Comparison of ENCODE assay signal across 20 cellular contexts in genomic region chr20:10075606-10076005, GRCh38. TPM values are rescaled to one million over a fixed set of nuclear protein-coding genes. Genes with fewer than 3 reads are reported as not detected.
DNase-seq lines count a peak whose midpoint lies in the region; ATAC-seq, FAIRE-seq and TF ChIP-seq lines count a peak whose summit lies in the region.
"Had no signal": no experiment of that assay in that cellular context is flagged by ENCODE, and none has a peak within 500 bp of the region (broad histone marks: within the 10 kb centered on the region; RNA-seq: fewer than 3 reads in every experiment).

No MANE protein-coding gene starts in this region.

- H4K20me1 ChIP-seq in HepG2 (ENCODE audit: insufficient read depth, low read length), result no peaks in the 10 kb centered on the region

- no peak overlapping the region for H3K4me2 ChIP-seq in HepG2 (ENCODE audit: low read depth, low read length)

- H3K27ac ChIP-seq in HepG2 (ENCODE audit: extremely low read length, insufficient read depth, low read length), result no peak overlapping the region
- H3K27ac ChIP-seq in right lobe of liver, result no peak overlapping the region
- peak overlapping the region; percentile 87 for H3K27ac ChIP-seq in RWPE2 (ENCODE audit: poor library complexity, severe bottlenecking)
- H3K27ac ChIP-seq in epithelial cell of prostate, result peak overlapping the region; percentile 77
- no peak overlapping the region for H3K27ac ChIP-seq in prostate gland

- peak; percentile 22; the same call in 2 of the 3 replicates for ATAC-seq in HepG2
- no peak for ATAC-seq in right lobe of liver
- peak; percentile 47 for ATAC-seq in RWPE2 (ENCODE audit: low read depth)
- no peak for ATAC-seq in HG02981 (IDR thresholded peaks at IDR 0.05; ENCODE audit: unreplicated experiment)
- ATAC-seq in HG03354 (IDR thresholded peaks at IDR 0.05; ENCODE audit: poor library complexity, severe bottlenecking, unreplicated experiment), result no peak
- ATAC-seq: CD8-positive, alpha-beta T cell had no signal

- no peak for FAIRE-seq in HepG2 (lab: Jason Lieb, UNC)
- FAIRE-seq: GM12891, GM18507 had no signal

- CTCF ChIA-PET in HepG2 (lab: Yijun Ruan, JAX; ENCODE audit: low intra/inter-chr PET ratio, low total read pairs), result no interaction called here

- H3K79me2 ChIP-seq in HepG2 (ENCODE audit: insufficient read depth, low read length), result no peaks in the 10 kb centered on the region

- no TSS peak for BruUV-seq in HepG2 (replicated peaks; lab: Mats Ljungman, UMichigan)

- H3K9ac ChIP-seq in HepG2 (ENCODE audit: insufficient read depth, low read depth, low read length), result no peak overlapping the region
- H3K9ac ChIP-seq: SK-N-SH had no signal

- H3K36me3 ChIP-seq in HepG2 (replicated peaks in 1 of 2; ENCODE audit: control insufficient read depth in 1 of 2, insufficient read depth in 2 of 2, low read length in 2 of 2), result no peaks in the 10 kb centered on the region
- H3K36me3 ChIP-seq in right lobe of liver, result no peaks in the 10 kb centered on the region
- no peaks in the 10 kb centered on the region for H3K36me3 ChIP-seq in RWPE2 (ENCODE audit: low read depth)
- no peaks in the 10 kb centered on the region for H3K36me3 ChIP-seq in prostate gland

- TF ChIP-seq EP300 in HepG2 (IDR thresholded peaks at IDR 0.05; ENCODE audit: low read depth in 2 of 2, low read length in 2 of 2) (no peak), HepG2 (CRISPR knock-in tag; IDR thresholded peaks at IDR 0.05; ENCODE audit: borderline replicate concordance) (no peak)

- 33% methylated on average over 2 of the region's 2 CpGs for WGBS in HepG2 (ENCODE audit: low lambda C conversion rate)
- no CpG with 5 or more reads among the region's 2 CpGs for WGBS in right lobe of liver (ENCODE audit: insufficient coverage, low coverage, low lambda C conversion rate, missing lambda C conversion rate)
- 38% methylated on average over 2 of the region's 2 CpGs for WGBS in prostate gland

- no peak for TF ChIP-seq CTCF in HepG2 (CRISPR knock-in tag; IDR thresholded peaks at IDR 0.05)
- no peak for TF ChIP-seq CTCF in right lobe of liver (IDR thresholded peaks at IDR 0.05)
- TF ChIP-seq CTCF in RWPE2 (IDR thresholded peaks at IDR 0.05; ENCODE audit: poor library complexity, severe bottlenecking), result no peak
- TF ChIP-seq CTCF in prostate gland (IDR thresholded peaks at IDR 0.05), result no peak

- TF ChIP-seq POLR2A in HepG2 (IDR thresholded peaks at IDR 0.05; ENCODE audit: insufficient read depth in 1 of 2, low read depth in 2 of 2, low read length in 2 of 2) (no peak), right lobe of liver (IDR thresholded peaks at IDR 0.05) (no peak), prostate gland (IDR thresholded peaks at IDR 0.05) (no peak)

- POLR2A ChIA-PET in HepG2 (lab: Yijun Ruan, JAX), result no interaction called here

- H3K4me3 ChIP-seq in HepG2 (replicated peaks in 1 of 3; ENCODE audit: insufficient read depth in 1 of 3, low read depth in 2 of 3, low read length in 3 of 3) (no peak overlapping the region), right lobe of liver (no peak overlapping the region), RWPE2 (ENCODE audit: severe bottlenecking) (no peak overlapping the region), prostate gland (no peak overlapping the region)

- TF ChIP-seq RAD21 in HepG2 (CRISPR knock-in tag; IDR thresholded peaks at IDR 0.05), result no peak

- H3K9me3 ChIP-seq in HepG2 (ENCODE audit: low read length) (no peaks in the 10 kb centered on the region), right lobe of liver (no peaks in the 10 kb centered on the region), RWPE2 (ENCODE audit: severe bottlenecking) (no peaks in the 10 kb centered on the region), prostate gland (no peaks in the 10 kb centered on the region)
- H3K9me3 ChIP-seq: SK-N-SH had no signal

- H3K4me1 ChIP-seq in HepG2 (ENCODE audit: insufficient read depth, low read length) (peaks cover 14% of the 10 kb centered on the region), right lobe of liver (no peaks in the 10 kb centered on the region), RWPE2 (ENCODE audit: insufficient read depth, poor library complexity, severe bottlenecking) (peaks cover 58% of the 10 kb centered on the region), prostate gland (replicated peaks) (no peaks in the 10 kb centered on the region)

- intact Hi-C loops in HepG2 (cut with micrococcal nuclease; ENCODE audit: unreplicated experiment), result no loop called here
- intact Hi-C loops in right lobe of liver (cut with DNase I), result no loop called here
- intact Hi-C loops in prostate gland (cut with DNase I), result no loop called here

- no peaks in the 10 kb centered on the region for H3K27me3 ChIP-seq in HepG2 (ENCODE audit: control insufficient read depth in 1 of 2, insufficient read depth in 2 of 2, low read length in 2 of 2)
- no peaks in the 10 kb centered on the region for H3K27me3 ChIP-seq in right lobe of liver
- H3K27me3 ChIP-seq in RWPE2 (ENCODE audit: insufficient read depth, poor library complexity, severe bottlenecking), result no peaks in the 10 kb centered on the region
- no peaks in the 10 kb centered on the region for H3K27me3 ChIP-seq in prostate gland (replicated peaks; ENCODE audit: insufficient read depth)

- in situ Hi-C loops in HepG2 (cut with HindIII; ENCODE audit: extremely low pct_ligation_motif_present, low pct_unique_long_range_greater_than_20kb), result loop anchor here (25.0 kb wide), 2 partner anchors 663 to 1462 kb away; no protein-coding TSS in a partner anchor

- DNase-seq in HepG2 (ENCODE audit: low spot score) (no peak), right lobe of liver (no peak), RWPE2 (ENCODE audit: low spot score) (no peak), epithelial cell of prostate (ENCODE audit: low read depth, low spot score) (no peak), prostate gland (ENCODE audit: low spot score) (no peak)
- no peak for DNase-seq in activated CD4-positive, alpha-beta T cell treated with anti-CD3 and anti-CD28 coated beads, Interleukin-2, amount 50 U/mL, for 1 hour
- DNase-seq: Calu3; CD8-positive, alpha-beta T cell; Kasumi-1; MM.1S; NCI-H1092; NCI-H1436 treated with DMSO at 0.1 percent for 48 hours; NCI-H2029; NK-92 treated with Interleukin-12 subunit alpha and Interleukin-12 subunit beta, amount 100 ng/mL, for 24 hours; SHP77 treated with DMSO at 0.1 percent for 48 hours; SK-N-SH had no signal

- no peak overlapping the region for H2AFZ ChIP-seq in HepG2 (ENCODE audit: low read length)

TF ChIP-seq in HepG2, 621 proteins besides CTCF, POLR2A, EP300 and RAD21 (continues in another document):
- TF ChIP-seq KDM2A (CRISPR knock-in tag; IDR thresholded peaks at IDR 0.05; ENCODE audit: borderline replicate concordance, low read depth) (no peak), ERF (CRISPR knock-in tag; IDR thresholded peaks at IDR 0.05) (no peak), KMT2A (CRISPR knock-in tag; IDR thresholded peaks at IDR 0.05) (no peak), DNMT1 (CRISPR knock-in tag; IDR thresholded peaks at IDR 0.05) (no peak), MAX (IDR thresholded peaks at IDR 0.05) (no peak), BHLHE40 (IDR thresholded peaks at IDR 0.05; ENCODE audit: low read length) (no peak), CSRNP1 (CRISPR knock-in tag; IDR thresholded peaks at IDR 0.05) (no peak)

RNA-seq across cellular contexts. Expression of gene ANKEF1, which starts 40.8 kb away (rescaled TPM):
- 8.6 and 11.8 TPM in 2 replicates for total RNA-seq in HepG2 (2016; rRNA removed; fragmentation: Illumina TruSeq; extraction: Trizol)
- 2.0 and 2.4 TPM in 2 replicates for total RNA-seq in HepG2 (2016; cell fraction: cytosol; rRNA removed; fragmentation: Illumina TruSeq; extraction: Trizol; ENCODE audit: low read depth)
- total RNA-seq in HepG2 (2016; cell fraction: insoluble cytoplasmic fraction; rRNA removed; fragmentation: Illumina TruSeq; extraction: Trizol), result 9.2 and 10.5 TPM in 2 replicates
- total RNA-seq in HepG2 (2016; cell fraction: membrane; rRNA removed; fragmentation: Illumina TruSeq; extraction: Trizol), result 5.8 and 6.0 TPM in 2 replicates
- 6.2 and 6.9 TPM in 2 replicates for total RNA-seq in HepG2 (2016; cell fraction: nucleus; rRNA removed; fragmentation: Illumina TruSeq; extraction: Trizol)
- 3.0 and 3.1 TPM in 2 replicates for polyA plus RNA-seq in HepG2 (2011; rRNA removed)
- 1.6 and 2.6 TPM in 2 replicates for polyA plus RNA-seq in HepG2 (2011; cell fraction: cytosol; rRNA removed)
- polyA plus RNA-seq in HepG2 (2011; cell fraction: nucleus; rRNA removed), result 1.8 and 2.0 TPM in 2 replicates
- 4.1 and 4.7 TPM in 2 replicates for polyA plus RNA-seq in HepG2 (2012)
- polyA plus RNA-seq in HepG2 (2016; cell fraction: cytosol; fragmentation: Illumina TruSeq; extraction: Trizol; ENCODE audit: low read depth), result 1.0 and 1.3 TPM in 2 replicates
- 8.5 and 8.6 TPM in 2 replicates for polyA plus RNA-seq in HepG2 (2016; cell fraction: insoluble cytoplasmic fraction; fragmentation: Illumina TruSeq; extraction: Trizol; ENCODE audit: low read depth)
- polyA plus RNA-seq in HepG2 (2016; cell fraction: membrane; fragmentation: Illumina TruSeq; extraction: Trizol; ENCODE audit: low read depth), result 2.5 and 2.8 TPM in 2 replicates
- 5.3 and 5.7 TPM in 2 replicates for polyA plus RNA-seq in HepG2 (2016; cell fraction: nucleus; fragmentation: Illumina TruSeq; extraction: Trizol; ENCODE audit: insufficient read depth, low read depth)
- polyA minus RNA-seq in HepG2 (2011; rRNA and poly(A)+ RNA removed; ENCODE audit: low replicate concordance), result 4.2 and 5.4 TPM in 2 replicates
- polyA minus RNA-seq in HepG2 (2011; cell fraction: cytosol; rRNA and poly(A)+ RNA removed), result 4.5 and 5.0 TPM in 2 replicates
- 9.0 and 10.7 TPM in 2 replicates for polyA minus RNA-seq in HepG2 (2011; cell fraction: nucleus; rRNA and poly(A)+ RNA removed)
- 1 to 10 TPM; 3.9 to 9.2 (median 5.1) TPM for total RNA-seq in right lobe of liver
- 1 to 10 TPM; 7.1 to 7.5 TPM for total RNA-seq in prostate gland

Comparison
In these comparisons a context has a peak if more than half of its experiments do, and no peak if none do; other contexts are left out.
1. ATAC-seq: peak in HepG2 (single experiment) and RWPE2 (single experiment); none in right lobe of liver (0 of 4), HG02981 (single experiment) and HG03354 (single experiment).
2. H3K27ac ChIP-seq: peak in RWPE2 (single experiment) and epithelial cell of prostate (single experiment); none in HepG2 (single experiment), right lobe of liver (0 of 3) and prostate gland (0 of 2).